Comparison of ENCODE assay signal across 1 cellular context in genomic region chr15:40952901-40953712, GRCh38.
TF ChIP-seq lines count a peak whose summit lies in the region.

A gene with protein sequence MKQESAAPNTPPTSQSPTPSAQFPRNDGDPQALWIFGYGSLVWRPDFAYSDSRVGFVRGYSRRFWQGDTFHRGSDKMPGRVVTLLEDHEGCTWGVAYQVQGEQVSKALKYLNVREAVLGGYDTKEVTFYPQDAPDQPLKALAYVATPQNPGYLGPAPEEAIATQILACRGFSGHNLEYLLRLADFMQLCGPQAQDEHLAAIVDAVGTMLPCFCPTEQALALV (plus strand): TSS chr15:40953471. CDS start chr15:40953584, 113 bp downstream.

TF ChIP-seq in H1, 55 proteins besides CTCF, POLR2A, EP300 and RAD21 (continued from another document):
- TF ChIP-seq, protein P1, sequence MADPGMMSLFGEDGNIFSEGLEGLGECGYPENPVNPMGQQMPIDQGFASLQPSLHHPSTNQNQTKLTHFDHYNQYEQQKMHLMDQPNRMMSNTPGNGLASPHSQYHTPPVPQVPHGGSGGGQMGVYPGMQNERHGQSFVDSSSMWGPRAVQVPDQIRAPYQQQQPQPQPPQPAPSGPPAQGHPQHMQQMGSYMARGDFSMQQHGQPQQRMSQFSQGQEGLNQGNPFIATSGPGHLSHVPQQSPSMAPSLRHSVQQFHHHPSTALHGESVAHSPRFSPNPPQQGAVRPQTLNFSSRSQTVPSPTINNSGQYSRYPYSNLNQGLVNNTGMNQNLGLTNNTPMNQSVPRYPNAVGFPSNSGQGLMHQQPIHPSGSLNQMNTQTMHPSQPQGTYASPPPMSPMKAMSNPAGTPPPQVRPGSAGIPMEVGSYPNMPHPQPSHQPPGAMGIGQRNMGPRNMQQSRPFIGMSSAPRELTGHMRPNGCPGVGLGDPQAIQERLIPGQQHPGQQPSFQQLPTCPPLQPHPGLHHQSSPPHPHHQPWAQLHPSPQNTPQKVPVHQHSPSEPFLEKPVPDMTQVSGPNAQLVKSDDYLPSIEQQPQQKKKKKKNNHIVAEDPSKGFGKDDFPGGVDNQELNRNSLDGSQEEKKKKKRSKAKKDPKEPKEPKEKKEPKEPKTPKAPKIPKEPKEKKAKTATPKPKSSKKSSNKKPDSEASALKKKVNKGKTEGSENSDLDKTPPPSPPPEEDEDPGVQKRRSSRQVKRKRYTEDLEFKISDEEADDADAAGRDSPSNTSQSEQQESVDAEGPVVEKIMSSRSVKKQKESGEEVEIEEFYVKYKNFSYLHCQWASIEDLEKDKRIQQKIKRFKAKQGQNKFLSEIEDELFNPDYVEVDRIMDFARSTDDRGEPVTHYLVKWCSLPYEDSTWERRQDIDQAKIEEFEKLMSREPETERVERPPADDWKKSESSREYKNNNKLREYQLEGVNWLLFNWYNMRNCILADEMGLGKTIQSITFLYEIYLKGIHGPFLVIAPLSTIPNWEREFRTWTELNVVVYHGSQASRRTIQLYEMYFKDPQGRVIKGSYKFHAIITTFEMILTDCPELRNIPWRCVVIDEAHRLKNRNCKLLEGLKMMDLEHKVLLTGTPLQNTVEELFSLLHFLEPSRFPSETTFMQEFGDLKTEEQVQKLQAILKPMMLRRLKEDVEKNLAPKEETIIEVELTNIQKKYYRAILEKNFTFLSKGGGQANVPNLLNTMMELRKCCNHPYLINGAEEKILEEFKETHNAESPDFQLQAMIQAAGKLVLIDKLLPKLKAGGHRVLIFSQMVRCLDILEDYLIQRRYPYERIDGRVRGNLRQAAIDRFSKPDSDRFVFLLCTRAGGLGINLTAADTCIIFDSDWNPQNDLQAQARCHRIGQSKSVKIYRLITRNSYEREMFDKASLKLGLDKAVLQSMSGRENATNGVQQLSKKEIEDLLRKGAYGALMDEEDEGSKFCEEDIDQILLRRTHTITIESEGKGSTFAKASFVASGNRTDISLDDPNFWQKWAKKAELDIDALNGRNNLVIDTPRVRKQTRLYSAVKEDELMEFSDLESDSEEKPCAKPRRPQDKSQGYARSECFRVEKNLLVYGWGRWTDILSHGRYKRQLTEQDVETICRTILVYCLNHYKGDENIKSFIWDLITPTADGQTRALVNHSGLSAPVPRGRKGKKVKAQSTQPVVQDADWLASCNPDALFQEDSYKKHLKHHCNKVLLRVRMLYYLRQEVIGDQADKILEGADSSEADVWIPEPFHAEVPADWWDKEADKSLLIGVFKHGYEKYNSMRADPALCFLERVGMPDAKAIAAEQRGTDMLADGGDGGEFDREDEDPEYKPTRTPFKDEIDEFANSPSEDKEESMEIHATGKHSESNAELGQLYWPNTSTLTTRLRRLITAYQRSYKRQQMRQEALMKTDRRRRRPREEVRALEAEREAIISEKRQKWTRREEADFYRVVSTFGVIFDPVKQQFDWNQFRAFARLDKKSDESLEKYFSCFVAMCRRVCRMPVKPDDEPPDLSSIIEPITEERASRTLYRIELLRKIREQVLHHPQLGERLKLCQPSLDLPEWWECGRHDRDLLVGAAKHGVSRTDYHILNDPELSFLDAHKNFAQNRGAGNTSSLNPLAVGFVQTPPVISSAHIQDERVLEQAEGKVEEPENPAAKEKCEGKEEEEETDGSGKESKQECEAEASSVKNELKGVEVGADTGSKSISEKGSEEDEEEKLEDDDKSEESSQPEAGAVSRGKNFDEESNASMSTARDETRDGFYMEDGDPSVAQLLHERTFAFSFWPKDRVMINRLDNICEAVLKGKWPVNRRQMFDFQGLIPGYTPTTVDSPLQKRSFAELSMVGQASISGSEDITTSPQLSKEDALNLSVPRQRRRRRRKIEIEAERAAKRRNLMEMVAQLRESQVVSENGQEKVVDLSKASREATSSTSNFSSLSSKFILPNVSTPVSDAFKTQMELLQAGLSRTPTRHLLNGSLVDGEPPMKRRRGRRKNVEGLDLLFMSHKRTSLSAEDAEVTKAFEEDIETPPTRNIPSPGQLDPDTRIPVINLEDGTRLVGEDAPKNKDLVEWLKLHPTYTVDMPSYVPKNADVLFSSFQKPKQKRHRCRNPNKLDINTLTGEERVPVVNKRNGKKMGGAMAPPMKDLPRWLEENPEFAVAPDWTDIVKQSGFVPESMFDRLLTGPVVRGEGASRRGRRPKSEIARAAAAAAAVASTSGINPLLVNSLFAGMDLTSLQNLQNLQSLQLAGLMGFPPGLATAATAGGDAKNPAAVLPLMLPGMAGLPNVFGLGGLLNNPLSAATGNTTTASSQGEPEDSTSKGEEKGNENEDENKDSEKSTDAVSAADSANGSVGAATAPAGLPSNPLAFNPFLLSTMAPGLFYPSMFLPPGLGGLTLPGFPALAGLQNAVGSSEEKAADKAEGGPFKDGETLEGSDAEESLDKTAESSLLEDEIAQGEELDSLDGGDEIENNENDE (IDR thresholded peaks at IDR 0.05; ENCODE audit: insufficient replicate concordance, low read length): no peak
- TF ChIP-seq SP1 (IDR thresholded peaks at IDR 0.05; ENCODE audit: low read depth, low read length) (peak; percentile 89), POLR2AphosphoS5 (IDR thresholded peaks at IDR 0.05; ENCODE audit: low read depth, low read length) (peak; percentile 83), RXRA (IDR thresholded peaks at IDR 0.05; ENCODE audit: insufficient read depth, low read depth, low read length) (no peak), YY1 (IDR thresholded peaks at IDR 0.05; ENCODE audit: low read depth, low read length) (0 out of 2 replicates have a peak, but pooled peaks have one; percentile 4), NRF1 (IDR thresholded peaks at IDR 0.05; ENCODE audit: low read depth, low read length) (no peak), TBP (IDR thresholded peaks at IDR 0.05; ENCODE audit: low read depth, low read length) (peak; percentile 96), CEBPB (IDR thresholded peaks at IDR 0.05; ENCODE audit: low read depth, low read length) (peak; percentile 100), POU5F1 (IDR thresholded peaks at IDR 0.05; ENCODE audit: low read depth, low read length) (no peak), SUZ12 (IDR thresholded peaks at IDR 0.05; ENCODE audit: low read length) (no peak), SP4 (IDR thresholded peaks at IDR 0.05; ENCODE audit: low read length) (peak; percentile 78; the same call in 1 of the 2 replicates), TAF7 (optimal IDR thresholded peaks at IDR 0.05; ENCODE audit: borderline replicate concordance, low read depth, low read length) (peak; percentile 76), JUND (IDR thresholded peaks at IDR 0.05; ENCODE audit: low read length) (peak; percentile 90), ASH2L (IDR thresholded peaks at IDR 0.05; ENCODE audit: low read length) (peak; percentile 76), FOSL1 (IDR thresholded peaks at IDR 0.05; ENCODE audit: insufficient read depth, low read depth, low read length) (no peak), PHF8 (conservative IDR thresholded peaks at IDR 0.05; ENCODE audit: low read depth, low read length) (peak; percentile 71; the same call in 1 of the 2 replicates), KDM1A (IDR thresholded peaks at IDR 0.05; ENCODE audit: borderline replicate concordance, low read length) (no peak), SIN3A (conservative IDR thresholded peaks at IDR 0.05 in 1 of 2, IDR thresholded peaks at IDR 0.05 in 1 of 2; ENCODE audit: low read depth in 1 of 2, low read length in 2 of 2) (peak in 1 of 2 experiments; percentile 83; a peak in 3 of 4 replicates), CBX8 (IDR thresholded peaks at IDR 0.05; ENCODE audit: borderline replicate concordance, low read depth, low read length) (no peak), GTF2F1 (IDR thresholded peaks at IDR 0.05; ENCODE audit: borderline replicate concordance, low read depth, low read length) (peak; percentile 46), HDAC2 (IDR thresholded peaks at IDR 0.05; ENCODE audit: borderline replicate concordance in 1 of 2, low read depth in 2 of 2, low read length in 2 of 2) (peak in 1 of 2 experiments; percentile 68; a peak in 1 of 4 replicates), JUN (IDR thresholded peaks at IDR 0.05; ENCODE audit: low read depth, low read length) (0 out of 2 replicates have a peak, but pooled peaks have one; percentile 51), MAX (IDR thresholded peaks at IDR 0.05) (peak; percentile 76), GABPA (IDR thresholded peaks at IDR 0.05; ENCODE audit: borderline replicate concordance, insufficient read depth, low read length) (peak; percentile 27; the same call in 1 of the 2 replicates), SRF (IDR thresholded peaks at IDR 0.05; ENCODE audit: low read depth, low read length) (no peak), CREB1 (IDR thresholded peaks at IDR 0.05) (peak; percentile 85), TAF1 (IDR thresholded peaks at IDR 0.05; ENCODE audit: low read depth, low read length) (peak; percentile 81), SAP30 (IDR thresholded peaks at IDR 0.05; ENCODE audit: insufficient read depth, insufficient replicate concordance, low read length) (no peak), KDM5A (IDR thresholded peaks at IDR 0.05; ENCODE audit: low read length) (no peak)
- TF ChIP-seq, protein P2, sequence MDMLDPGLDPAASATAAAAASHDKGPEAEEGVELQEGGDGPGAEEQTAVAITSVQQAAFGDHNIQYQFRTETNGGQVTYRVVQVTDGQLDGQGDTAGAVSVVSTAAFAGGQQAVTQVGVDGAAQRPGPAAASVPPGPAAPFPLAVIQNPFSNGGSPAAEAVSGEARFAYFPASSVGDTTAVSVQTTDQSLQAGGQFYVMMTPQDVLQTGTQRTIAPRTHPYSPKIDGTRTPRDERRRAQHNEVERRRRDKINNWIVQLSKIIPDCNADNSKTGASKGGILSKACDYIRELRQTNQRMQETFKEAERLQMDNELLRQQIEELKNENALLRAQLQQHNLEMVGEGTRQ (IDR thresholded peaks at IDR 0.05; ENCODE audit: low read length): no peak; the same call in 1 of the 2 replicates
- TF ChIP-seq, protein P3, sequence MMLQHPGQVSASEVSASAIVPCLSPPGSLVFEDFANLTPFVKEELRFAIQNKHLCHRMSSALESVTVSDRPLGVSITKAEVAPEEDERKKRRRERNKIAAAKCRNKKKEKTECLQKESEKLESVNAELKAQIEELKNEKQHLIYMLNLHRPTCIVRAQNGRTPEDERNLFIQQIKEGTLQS (IDR thresholded peaks at IDR 0.05; ENCODE audit: insufficient read depth, low read depth, low read length): peak; percentile 92
- TF ChIP-seq, protein P4, sequence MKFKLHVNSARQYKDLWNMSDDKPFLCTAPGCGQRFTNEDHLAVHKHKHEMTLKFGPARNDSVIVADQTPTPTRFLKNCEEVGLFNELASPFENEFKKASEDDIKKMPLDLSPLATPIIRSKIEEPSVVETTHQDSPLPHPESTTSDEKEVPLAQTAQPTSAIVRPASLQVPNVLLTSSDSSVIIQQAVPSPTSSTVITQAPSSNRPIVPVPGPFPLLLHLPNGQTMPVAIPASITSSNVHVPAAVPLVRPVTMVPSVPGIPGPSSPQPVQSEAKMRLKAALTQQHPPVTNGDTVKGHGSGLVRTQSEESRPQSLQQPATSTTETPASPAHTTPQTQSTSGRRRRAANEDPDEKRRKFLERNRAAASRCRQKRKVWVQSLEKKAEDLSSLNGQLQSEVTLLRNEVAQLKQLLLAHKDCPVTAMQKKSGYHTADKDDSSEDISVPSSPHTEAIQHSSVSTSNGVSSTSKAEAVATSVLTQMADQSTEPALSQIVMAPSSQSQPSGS (IDR thresholded peaks at IDR 0.05; ENCODE audit: low read length): 0 out of 2 replicates have a peak, but pooled peaks have one; percentile 69
- TF ChIP-seq, protein P5, sequence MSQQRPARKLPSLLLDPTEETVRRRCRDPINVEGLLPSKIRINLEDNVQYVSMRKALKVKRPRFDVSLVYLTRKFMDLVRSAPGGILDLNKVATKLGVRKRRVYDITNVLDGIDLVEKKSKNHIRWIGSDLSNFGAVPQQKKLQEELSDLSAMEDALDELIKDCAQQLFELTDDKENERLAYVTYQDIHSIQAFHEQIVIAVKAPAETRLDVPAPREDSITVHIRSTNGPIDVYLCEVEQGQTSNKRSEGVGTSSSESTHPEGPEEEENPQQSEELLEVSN (IDR thresholded peaks at IDR 0.05): peak; percentile 50; the same call in 1 of the 2 replicates
